In genomic region chr4:73520821-73521220, GRCh38 we compare ENCODE assay signal across 11 cellular contexts. TPM values are rescaled to one million over a fixed set of nuclear protein-coding genes. Genes with fewer than 3 reads are reported as not detected.
DNase-seq lines count a peak whose midpoint lies in the region; ATAC-seq and TF ChIP-seq lines count a peak whose summit lies in the region.
"Had no signal": no experiment of that assay in that cellular context is flagged by ENCODE, and none has a peak within 500 bp of the region (broad histone marks: within the 10 kb centered on the region; RNA-seq: fewer than 3 reads in every experiment).

No MANE protein-coding gene starts in this region.

- H3K27ac Mint-ChIP-seq in activated B cell treated with CpG ODN at 0.5 μM for 24 hours: no peak overlapping the region

- no peaks in the 10 kb centered on the region for H4K20me1 ChIP-seq in DND-41 (ENCODE audit: insufficient read depth, low read length)

- TF ChIP-seq CTCF in DND-41 (IDR thresholded peaks at IDR 0.05; ENCODE audit: borderline replicate concordance, extremely low read depth, low read length, poor library complexity, severe bottlenecking): no peak
- TF ChIP-seq CTCF in activated B cell treated with CpG ODN at 0.5 μM for 24 hours (IDR thresholded peaks at IDR 0.05): no peak
- no peak for TF ChIP-seq CTCF in suprapubic skin (IDR thresholded peaks at IDR 0.05)
- TF ChIP-seq CTCF in left lung (IDR thresholded peaks at IDR 0.05): no peak

- H3K4me2 ChIP-seq in DND-41 (ENCODE audit: insufficient read depth, low read length): peak overlapping the region; percentile 3; the same call in 1 of the 2 replicates

- no peak for TF ChIP-seq POLR2A in suprapubic skin (IDR thresholded peaks at IDR 0.05)

- H2AFZ ChIP-seq in DND-41 (ENCODE audit: low read depth, low read length): no peak overlapping the region

- H3K4me1 ChIP-seq in DND-41 (ENCODE audit: insufficient read depth, low read length) (peaks cover 12% of the 10 kb centered on the region), suprapubic skin (no peaks in the 10 kb centered on the region), left lung (no peaks in the 10 kb centered on the region)

- no peak overlapping the region for H3K9ac ChIP-seq in DND-41 (ENCODE audit: low read depth, low read length)

- no peaks in the 10 kb centered on the region for H3K36me3 ChIP-seq in DND-41 (ENCODE audit: insufficient read depth, low read length)
- H3K36me3 ChIP-seq in suprapubic skin: no peaks in the 10 kb centered on the region
- no peaks in the 10 kb centered on the region for H3K36me3 ChIP-seq in left lung

- H3K27me3 Mint-ChIP-seq in activated B cell treated with CpG ODN at 0.5 μM for 24 hours: peaks cover 21% of the 10 kb centered on the region
- H3K27me3 Mint-ChIP-seq in activated T-cell treated with anti-CD3 and anti-CD28 coated beads, Interleukin-2, amount 50 U/mL, for 4 hours (ENCODE audit: low read depth): peaks cover under 1% of the 10 kb centered on the region

- H3K27me3 ChIP-seq in DND-41 (ENCODE audit: insufficient read depth, low read length, poor library complexity) (no peaks in the 10 kb centered on the region), suprapubic skin (no peaks in the 10 kb centered on the region), left lung (no peaks in the 10 kb centered on the region)

- no peaks in the 10 kb centered on the region for H3K4me1 Mint-ChIP-seq in activated B cell treated with CpG ODN at 0.5 μM for 24 hours
- no peaks in the 10 kb centered on the region for H3K4me1 Mint-ChIP-seq in activated T-cell treated with anti-CD3 and anti-CD28 coated beads, Interleukin-2, amount 50 U/mL, for 4 hours (ENCODE audit: low read depth)

- no peak for TF ChIP-seq EP300 in suprapubic skin (IDR thresholded peaks at IDR 0.05)

- CTCF ChIA-PET in activated B cell treated with CpG ODN at 0.5 μM for 24 hours (lab: Charles Lee): no interaction called here

- H3K9me3 ChIP-seq in DND-41 (ENCODE audit: insufficient read depth, low read length, severe bottlenecking) (no peaks in the 10 kb centered on the region), suprapubic skin (no peaks in the 10 kb centered on the region), left lung (no peaks in the 10 kb centered on the region)

- no peak overlapping the region for H3K27ac ChIP-seq in DND-41 (ENCODE audit: low read length)
- no peak overlapping the region for H3K27ac ChIP-seq in suprapubic skin
- no peak overlapping the region for H3K27ac ChIP-seq in left lung

- H3K9me3 Mint-ChIP-seq in activated B cell treated with CpG ODN at 0.5 μM for 24 hours: no peaks in the 10 kb centered on the region
- no peaks in the 10 kb centered on the region for H3K9me3 Mint-ChIP-seq in activated T-cell treated with anti-CD3 and anti-CD28 coated beads, Interleukin-2, amount 50 U/mL, for 4 hours

- no peak overlapping the region for H3K4me3 Mint-ChIP-seq in activated B cell treated with CpG ODN at 0.5 μM for 24 hours
- no peak overlapping the region for H3K4me3 Mint-ChIP-seq in activated T-cell treated with anti-CD3 and anti-CD28 coated beads, Interleukin-2, amount 50 U/mL, for 4 hours

- H3K4me3 ChIP-seq in DND-41 (ENCODE audit: low read depth in 1 of 2, low read length in 2 of 2) (no peak overlapping the region), suprapubic skin (no peak overlapping the region), left lung (no peak overlapping the region)

- 78% methylated on average over 4 of the region's 4 CpGs for WGBS in suprapubic skin

- DNase-seq in DND-41 (peak; percentile 48), HT1080 (ENCODE audit: low read depth) (peak; percentile 89), activated B cell treated with CpG ODN at 0.5 μM for 24 hours (no peak), iris pigment epithelial cell (ENCODE audit: low read depth) (peak; percentile 59), suprapubic skin (ENCODE audit: low spot score in 2 of 2) (no peak), left lung (no peak)
- DNase-seq in activated T-cell treated with anti-CD3 and anti-CD28 coated beads, Interleukin-2, amount 50 U/mL, for 4 hours: no peak
- no peak for DNase-seq in effector CD4-positive, alpha-beta T cell
- DNase-seq: NCI-H1092 had no signal

- POLR2A ChIA-PET in activated B cell treated with CpG ODN at 0.5 μM for 24 hours (lab: Charles Lee): no interaction called here

- no peaks in the 10 kb centered on the region for H3K79me2 ChIP-seq in DND-41 (ENCODE audit: insufficient read depth, low read length)

- no peaks in the 10 kb centered on the region for H3K36me3 Mint-ChIP-seq in activated B cell treated with CpG ODN at 0.5 μM for 24 hours (ENCODE audit: low read depth)
- H3K36me3 Mint-ChIP-seq in activated T-cell treated with anti-CD3 and anti-CD28 coated beads, Interleukin-2, amount 50 U/mL, for 4 hours (ENCODE audit: insufficient read depth): no peaks in the 10 kb centered on the region

- intact Hi-C loops in activated B cell treated with CpG ODN at 0.5 μM for 24 hours (cut with micrococcal nuclease): no loop called here
- intact Hi-C loops in left lung (cut with DNase I): no loop called here

- ATAC-seq in DND-41 (ENCODE audit: insufficient read depth, low read depth) (peak; percentile 62), activated B cell treated with CpG ODN at 0.5 μM for 24 hours (ENCODE audit: low read depth) (peak; percentile 21), left lung (no peak)
- ATAC-seq in activated T-cell treated with anti-CD3 and anti-CD28 coated beads, Interleukin-2, amount 50 U/mL, for 4 hours: no peak

RNA-seq across cellular contexts. Expression of gene AFM, which starts 39.3 kb away (rescaled TPM):
- not detected in 2 replicates for total RNA-seq in HT1080 (2014; rRNA removed; shearing (Covaris generic))
- not detected in 2 replicates for polyA plus RNA-seq in HT1080 (2015; cell fraction: cytosol; rRNA removed)
- not detected in 2 replicates for polyA plus RNA-seq in HT1080 (2015; cell fraction: nucleus; rRNA removed)
- total RNA-seq in activated B cell treated with CpG ODN at 0.5 μM for 24 hours (not detected in 2 replicates), suprapubic skin (not detected), left lung (not detected)
- total RNA-seq in activated T-cell treated with anti-CD3 and anti-CD28 coated beads, Interleukin-2, amount 50 U/mL, for 4 hours: not detected
- total RNA-seq: chondrocyte, osteocyte had no signal

Comparison
In these comparisons a context has a peak if more than half of its experiments do, and no peak if none do; other contexts are left out.
1. ATAC-seq: peak in DND-41 (single experiment) and activated B cell treated with CpG ODN at 0.5 μM for 24 hours (single experiment); none in activated T-cell treated with anti-CD3 and anti-CD28 coated beads, Interleukin-2, amount 50 U/mL, for 4 hours (0 of 2) and left lung (single experiment).
2. DNase-seq: peak in DND-41 (single experiment), HT1080 (single experiment) and iris pigment epithelial cell (single experiment); none in activated B cell treated with CpG ODN at 0.5 μM for 24 hours (single experiment), activated T-cell treated with anti-CD3 and anti-CD28 coated beads, Interleukin-2, amount 50 U/mL, for 4 hours (single experiment), suprapubic skin (0 of 2), effector CD4-positive, alpha-beta T cell (single experiment) and left lung (0 of 2).